35 cellular contexts compared by ENCODE assay signal in genomic region chr2:217268978-217269377, GRCh38.
"Had no signal": no experiment of that assay in that cellular context is flagged by ENCODE, and none has a peak within 500 bp of the region (broad histone marks: within the 10 kb centered on the region; RNA-seq: fewer than 3 reads in every experiment).

No MANE protein-coding gene starts in this region.

- H3K27me3 ChIP-seq: ascending aorta, brain microvascular endothelial cell, breast epithelium had no signal

- H3K27me3 Mint-ChIP-seq: activated CD4-positive, alpha-beta T cell treated with anti-CD3 and anti-CD28 coated beads, Interleukin-2, amount 10 ng/mL, durations not matched to agents 24 days and 14 days had no signal

- DNase-seq: activated B cell treated with CpG ODN at 0.5 μM for 24 hours; activated CD4-positive, alpha-beta memory T cell treated with anti-CD3 and anti-CD28 coated beads for 36 hours; activated CD4-positive, alpha-beta T cell treated with anti-CD3 and anti-CD28 coated beads for 4 hours; activated CD4-positive, alpha-beta T cell treated with anti-CD3 and anti-CD28 coated beads, Interleukin-2, amount 10 ng/mL, durations not matched to agents 24 days and 14 days; activated CD4-positive, alpha-beta T cell treated with anti-CD3 and anti-CD28 coated beads, Interleukin-2, amount 50 U/mL, for 1 hour; activated CD4-positive, alpha-beta T cell treated with anti-CD3 and anti-CD28 coated beads, Interleukin-2, amount 50 U/mL, for 4 hours; activated CD4-positive, CD25-positive, alpha-beta regulatory T cell treated with anti-CD3 and anti-CD28 coated beads, Interleukin-2, amount 50 U/mL, for 72 hours; activated CD8-positive, alpha-beta memory T cell treated with anti-CD3 and anti-CD28 coated beads, Interleukin-2, amount 50 U/mL, for 4 hours; activated CD8-positive, alpha-beta T cell treated with anti-CD3 and anti-CD28 coated beads for 36 hours; activated effector memory CD4-positive, alpha-beta T cell treated with anti-CD3 and anti-CD28 coated beads, Interleukin-2, amount 50 U/mL, for 16 hours; activated gamma-delta T cell treated with Interleukin-2 at 50 U/mL for 16 hours; activated naive CD4-positive, alpha-beta T cell; activated naive CD4-positive, alpha-beta T cell treated with anti-CD3 and anti-CD28 coated beads for 36 hours; activated naive CD4-positive, alpha-beta T cell treated with anti-CD3 and anti-CD28 coated beads, Interleukin-2, amount 50 U/mL, for 16 hours; activated naive CD8-positive, alpha-beta T cell treated with anti-CD3 and anti-CD28 coated beads for 36 hours; activated T-cell treated with anti-CD3 and anti-CD28 coated beads for 4 hours; activated T-cell treated with anti-CD3 and anti-CD28 coated beads, Interleukin-2, amount 50 U/mL, for 1 hour; activated T-cell treated with anti-CD3 and anti-CD28 coated beads, Interleukin-2, amount 50 U/mL, for 4 hours; activated T-cell treated with anti-CD3 and anti-CD28 coated beads, Interleukin-2, amount 50 U/mL, for 72 hours; amygdala; anterior cingulate cortex; brain microvascular endothelial cell; central memory CD4-positive, alpha-beta T cell; T-helper 1 cell; T-helper 2 cell; T-helper 9 cell had no signal

- H3K36me3 Mint-ChIP-seq: activated CD4-positive, alpha-beta memory T cell treated with anti-CD3 and anti-CD28 coated beads for 36 hours; activated naive CD8-positive, alpha-beta T cell treated with anti-CD3 and anti-CD28 coated beads for 36 hours had no signal

- FAIRE-seq: TTC549 had no signal

- H3K27ac Mint-ChIP-seq: activated B cell treated with CpG ODN at 0.5 μM for 24 hours; activated CD4-positive, alpha-beta memory T cell treated with anti-CD3 and anti-CD28 coated beads for 36 hours; activated CD4-positive, alpha-beta T cell treated with anti-CD3 and anti-CD28 coated beads, Interleukin-2, amount 10 ng/mL, durations not matched to agents 24 days and 14 days; activated CD8-positive, alpha-beta T cell treated with anti-CD3 and anti-CD28 coated beads for 36 hours; activated naive CD4-positive, alpha-beta T cell treated with anti-CD3 and anti-CD28 coated beads for 36 hours; activated naive CD4-positive, alpha-beta T cell treated with anti-CD3 and anti-CD28 coated beads, Interleukin-2, amount 50 U/mL, for 72 hours; activated naive CD8-positive, alpha-beta T cell treated with anti-CD3 and anti-CD28 coated beads for 36 hours; activated T-cell treated with anti-CD3 and anti-CD28 coated beads, Interleukin-2, amount 50 U/mL, for 72 hours; activated T-helper 1 cell treated with anti-CD3 and anti-CD28 coated beads, Interleukin-12 subunit alpha, Interleukin-12 subunit beta, Interleukin-2, Interleukin-4 antibody, amounts not matched to agents 30 ng/mL and 10 ng/mL and 1 ng/mL, durations not matched to agents 14 hours and 24 hours and 36 hours; activated T-helper 17 cell treated with anti-CD3 and anti-CD28 coated beads, Interleukin-2, amount 50 U/mL, for 72 hours; T-helper 1 cell treated with Interleukin-12 subunit alpha and Interleukin-12 subunit beta and Interleukin-4 antibody, amounts not matched to agents 30 μg/mL and 1 μg/mL, for 36 hours; T-helper 2 cell treated with Interferon-gamma antibody and Interleukin-4, amounts not matched to agents 5 μg/mL and 100 μg/mL, for 36 hours had no signal

- H3K4me1 Mint-ChIP-seq: activated B cell treated with CpG ODN at 0.5 μM for 24 hours; activated CD4-positive, alpha-beta T cell treated with anti-CD3 and anti-CD28 coated beads, Interleukin-2, amount 10 ng/mL, durations not matched to agents 24 days and 14 days; activated naive CD8-positive, alpha-beta T cell treated with anti-CD3 and anti-CD28 coated beads for 36 hours; activated T-helper 17 cell treated with anti-CD3 and anti-CD28 coated beads, Interleukin-2, amount 50 U/mL, for 72 hours had no signal

- H3K9me3 ChIP-seq: ascending aorta, breast epithelium had no signal

- H3K27ac ChIP-seq: ascending aorta, brain microvascular endothelial cell, breast epithelium, VCaP had no signal

- H3K4me1 ChIP-seq: breast epithelium had no signal

- H3K4me3 Mint-ChIP-seq: activated B cell treated with CpG ODN at 0.5 μM for 24 hours; activated CD4-positive, alpha-beta memory T cell treated with anti-CD3 and anti-CD28 coated beads for 36 hours; activated CD4-positive, alpha-beta T cell treated with anti-CD3 and anti-CD28 coated beads, Interleukin-2, amount 10 ng/mL, durations not matched to agents 24 days and 14 days; activated CD8-positive, alpha-beta T cell treated with anti-CD3 and anti-CD28 coated beads for 36 hours; activated naive CD4-positive, alpha-beta T cell treated with anti-CD3 and anti-CD28 coated beads for 36 hours; activated naive CD8-positive, alpha-beta T cell treated with anti-CD3 and anti-CD28 coated beads for 36 hours; activated T-cell treated with anti-CD3 and anti-CD28 coated beads, Interleukin-2, amount 50 U/mL, for 4 hours; activated T-cell treated with anti-CD3 and anti-CD28 coated beads, Interleukin-2, amount 50 U/mL, for 72 hours; activated T-helper 1 cell treated with anti-CD3 and anti-CD28 coated beads, Interleukin-12 subunit alpha, Interleukin-12 subunit beta, Interleukin-2, Interleukin-4 antibody, amounts not matched to agents 30 ng/mL and 10 ng/mL and 1 ng/mL, durations not matched to agents 14 hours and 24 hours and 36 hours; activated T-helper 17 cell treated with anti-CD3 and anti-CD28 coated beads, Interleukin-2, amount 50 U/mL, for 72 hours; T-helper 1 cell treated with Interleukin-12 subunit alpha and Interleukin-12 subunit beta and Interleukin-4 antibody, amounts not matched to agents 30 μg/mL and 1 μg/mL, for 36 hours; T-helper 2 cell treated with Interferon-gamma antibody and Interleukin-4, amounts not matched to agents 5 μg/mL and 100 μg/mL, for 36 hours had no signal

- H3K36me3 ChIP-seq: ascending aorta, brain microvascular endothelial cell, breast epithelium had no signal

- H3K4me3 ChIP-seq: ascending aorta, breast epithelium had no signal

- ATAC-seq: activated CD8-positive, alpha-beta T cell treated with anti-CD3 and anti-CD28 coated beads for 36 hours; activated naive CD4-positive, alpha-beta T cell treated with anti-CD3 and anti-CD28 coated beads, Interleukin-2, amount 50 U/mL, for 72 hours; activated T-cell treated with anti-CD3 and anti-CD28 coated beads, Interleukin-2, amount 50 U/mL, for 4 hours; activated T-cell treated with anti-CD3 and anti-CD28 coated beads, Interleukin-2, amount 50 U/mL, for 72 hours; activated T-helper 17 cell treated with anti-CD3 and anti-CD28 coated beads, Interleukin-2, amount 50 U/mL, for 72 hours had no signal
